ENCODE assay signal across 1 cellular context in the genomic region with DNA sequence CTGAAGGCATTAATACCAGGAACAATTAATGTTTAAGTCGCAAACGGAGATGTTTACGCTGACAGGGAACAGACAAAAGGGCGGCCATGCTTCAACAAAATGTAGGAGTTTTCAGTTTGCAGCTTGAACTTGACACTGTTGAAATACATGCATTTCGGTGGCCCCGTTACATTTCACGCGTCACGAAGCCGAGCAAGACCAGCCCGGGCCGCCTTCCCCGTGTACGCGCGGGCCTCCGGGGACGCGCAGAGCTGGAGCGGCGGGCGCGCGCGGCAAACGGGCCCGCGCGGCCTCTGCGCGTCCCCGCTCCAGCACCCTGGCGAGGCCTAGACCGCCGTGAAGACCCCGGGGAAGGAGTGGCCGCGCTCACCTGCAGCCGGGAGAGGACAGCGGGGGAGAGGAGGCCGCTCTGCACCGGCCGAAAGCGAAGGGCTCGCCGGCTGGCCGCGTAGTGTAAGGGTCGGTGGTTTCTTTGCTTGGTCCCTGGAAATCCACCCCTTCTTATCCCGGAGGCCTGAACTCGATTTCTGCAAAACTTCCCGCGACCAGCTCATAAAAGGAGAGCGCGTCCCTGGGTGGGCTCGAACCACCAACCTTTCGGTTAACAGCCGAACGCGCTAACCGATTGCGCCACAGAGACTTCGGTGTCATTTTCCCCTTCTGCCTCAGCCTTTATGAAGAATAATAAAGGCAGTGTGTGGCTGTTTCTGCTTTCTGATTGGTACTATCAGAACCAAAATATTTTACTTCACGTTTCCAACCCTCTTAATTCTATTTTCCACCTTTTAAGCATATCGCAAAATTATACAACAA.
TF ChIP-seq lines count a peak whose summit lies in the region.

No MANE protein-coding gene starts in this region.

TF ChIP-seq in K562, 482 proteins besides CTCF, POLR2A, EP300 and RAD21 (continued from another document):
- peak; percentile 23 for TF ChIP-seq SMAD1 (IDR thresholded peaks at IDR 0.05; ENCODE audit: low read depth, low read length, partially characterized antibody)
- TF ChIP-seq, protein P1, sequence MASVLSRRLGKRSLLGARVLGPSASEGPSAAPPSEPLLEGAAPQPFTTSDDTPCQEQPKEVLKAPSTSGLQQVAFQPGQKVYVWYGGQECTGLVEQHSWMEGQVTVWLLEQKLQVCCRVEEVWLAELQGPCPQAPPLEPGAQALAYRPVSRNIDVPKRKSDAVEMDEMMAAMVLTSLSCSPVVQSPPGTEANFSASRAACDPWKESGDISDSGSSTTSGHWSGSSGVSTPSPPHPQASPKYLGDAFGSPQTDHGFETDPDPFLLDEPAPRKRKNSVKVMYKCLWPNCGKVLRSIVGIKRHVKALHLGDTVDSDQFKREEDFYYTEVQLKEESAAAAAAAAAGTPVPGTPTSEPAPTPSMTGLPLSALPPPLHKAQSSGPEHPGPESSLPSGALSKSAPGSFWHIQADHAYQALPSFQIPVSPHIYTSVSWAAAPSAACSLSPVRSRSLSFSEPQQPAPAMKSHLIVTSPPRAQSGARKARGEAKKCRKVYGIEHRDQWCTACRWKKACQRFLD (CRISPR knock-in tag; IDR thresholded peaks at IDR 0.05): peak; percentile 97
- TF ChIP-seq SRSF7 (optimal IDR thresholded peaks at IDR 0.05; ENCODE audit: low read depth, low read length): no peak
- no peak for TF ChIP-seq EHMT2 (IDR thresholded peaks at IDR 0.05)
